Comparison of ENCODE assay signal across 19 cellular contexts in genomic region chr17:17351356-17351891, GRCh38. TPM values are rescaled to one million over a fixed set of nuclear protein-coding genes. Genes with fewer than 3 reads are reported as not detected.
DNase-seq lines count a peak whose midpoint lies in the region; ATAC-seq and TF ChIP-seq lines count a peak whose summit lies in the region.
"Had no signal": no experiment of that assay in that cellular context is flagged by ENCODE, and none has a peak within 500 bp of the region (broad histone marks: within the 10 kb centered on the region; RNA-seq: fewer than 3 reads in every experiment).

No MANE protein-coding gene starts in this region.

- H3K27me3 ChIP-seq in tibial artery = peaks cover 0 to 8% of the 10 kb centered on the region in 2 donors
- H3K27me3 ChIP-seq: gastrocnemius medialis had no signal

- intact Hi-C loops in sciatic nerve (cut with DNase I) = no loop called here
- intact Hi-C loops in tibial artery (cut with DNase I; ENCODE audit: low total_unique reads) = no loop called here

- no peaks in the 10 kb centered on the region for H3K36me3 ChIP-seq in tibial artery
- H3K36me3 ChIP-seq: gastrocnemius medialis had no signal

- ATAC-seq in sciatic nerve (no peak), HG02759 (IDR thresholded peaks at IDR 0.05; ENCODE audit: unreplicated experiment) (no peak), GM19397 (IDR thresholded peaks at IDR 0.05; ENCODE audit: unreplicated experiment) (no peak)
- ATAC-seq: activated CD4-positive, CD25-positive, alpha-beta regulatory T cell treated with anti-CD3 and anti-CD28 coated beads, Interleukin-2, amount 50 U/mL, for 24 hours; activated CD8-positive, alpha-beta T cell treated with anti-CD3 and anti-CD28 coated beads for 36 hours; activated naive CD4-positive, alpha-beta T cell treated with anti-CD3 and anti-CD28 coated beads, Interleukin-2, amount 50 U/mL, for 72 hours had no signal

- no peaks in the 10 kb centered on the region for H3K9me3 ChIP-seq in tibial artery
- H3K9me3 ChIP-seq: gastrocnemius medialis had no signal

- DNase-seq in activated effector memory CD4-positive, alpha-beta T cell treated with anti-CD3 and anti-CD28 coated beads, Interleukin-2, amount 50 U/mL, for 16 hours = peak; percentile 59
- DNase-seq in activated effector memory CD4-positive, alpha-beta T cell treated with Interleukin-2 at 50 U/mL for 16 hours = no peak
- peak; percentile 7 for DNase-seq in GM13977 (ENCODE audit: low spot score)
- DNase-seq in iPS-NIHi7 (ENCODE audit: extremely low spot score) = peak; percentile 6
- DNase-seq in sciatic nerve (ENCODE audit: low spot score) = peak; percentile 55
- DNase-seq in tibial artery = no peak
- DNase-seq: activated CD8-positive, alpha-beta T cell treated with anti-CD3 and anti-CD28 coated beads for 36 hours; DND-41; NCI-H1105; NCI-H2029; stimulated activated naive CD4-positive, alpha-beta T cell treated with Interleukin-2 at 50 U/mL for 16 hours; T-helper 2 cell had no signal

- TF ChIP-seq CTCF in GM13977 (IDR thresholded peaks at IDR 0.05; ENCODE audit: extremely low read depth, insufficient read depth, missing control alignments) (no peak), tibial artery (IDR thresholded peaks at IDR 0.05) (no peak)

- H3K4me1 ChIP-seq in tibial artery = peaks cover 0 to 13% (median 5%) of the 10 kb centered on the region in 4 donors

- no peak overlapping the region for H3K27ac ChIP-seq in tibial artery
- H3K27ac ChIP-seq: skin epidermis had no signal

- in situ Hi-C loops in GM13977 (cut with MboI; ENCODE audit: low pct_unique_long_range_greater_than_20kb, low sequenced_read_pairs, unreplicated experiment) = loop anchor here (10.0 kb wide), 1 partner anchor 293 kb away; no protein-coding TSS in a partner anchor

- no peak overlapping the region for H3K4me3 ChIP-seq in tibial artery
- H3K4me3 ChIP-seq: gastrocnemius medialis, K562, skin epidermis had no signal

RNA-seq across cellular contexts. Expression of gene NT5M, which starts 48.3 kb away (rescaled TPM):
- total RNA-seq in sciatic nerve = 3.9 TPM

Comparison
In these comparisons a context has a peak if more than half of its experiments do, and no peak if none do; other contexts are left out.
1. DNase-seq: peak in activated effector memory CD4-positive, alpha-beta T cell treated with anti-CD3 and anti-CD28 coated beads, Interleukin-2, amount 50 U/mL, for 16 hours (single experiment), GM13977 (single experiment), iPS-NIHi7 (single experiment) and sciatic nerve (single experiment); none in activated effector memory CD4-positive, alpha-beta T cell treated with Interleukin-2 at 50 U/mL for 16 hours (single experiment) and tibial artery (0 of 2).